Comparison of ENCODE assay signal across 8 cellular contexts in genomic region chr9:4661165-4662095, GRCh38. TPM values are rescaled to one million over a fixed set of nuclear protein-coding genes. Genes with fewer than 3 reads are reported as not detected.
DNase-seq lines count a peak whose midpoint lies in the region; ATAC-seq, FAIRE-seq and TF ChIP-seq lines count a peak whose summit lies in the region.

No MANE protein-coding gene starts in this region.

- peak overlapping the region; percentile 87 for H3K4me3 Mint-ChIP-seq in nephron progenitor cell

- H3K27ac Mint-ChIP-seq in nephron progenitor cell: no peak overlapping the region

- H3K4me1 ChIP-seq in NT2/D1 (ENCODE audit: insufficient read depth, insufficient read length): peaks cover 5% of the 10 kb centered on the region

- intact Hi-C loops in dorsolateral prefrontal cortex (cut with DNase I): loop anchor here (2.0 to 5.0 kb wide), 4 partner anchors 17 to 326 kb away; partner anchors contain the start of genes AK3 (in 2 of the 2), CDC37L1 (in 2 of the 2) and JAK2 (in 1 of the 2)

- no peaks in the 10 kb centered on the region for H3K36me3 ChIP-seq in NT2/D1 (ENCODE audit: insufficient read depth, insufficient read length, low read length)

- no peaks in the 10 kb centered on the region for H3K27me3 ChIP-seq in NT2/D1 (ENCODE audit: insufficient read depth, insufficient read length)
- H3K27me3 ChIP-seq in dorsolateral prefrontal cortex: no peaks in the 10 kb centered on the region

- H3K36me3 Mint-ChIP-seq in nephron progenitor cell (ENCODE audit: low read depth): no peaks in the 10 kb centered on the region

- TF ChIP-seq CTCF in dorsolateral prefrontal cortex (IDR thresholded peaks at IDR 0.05 in 54 of 56, conservative IDR thresholded peaks at IDR 0.05 in 2 of 56; ENCODE audit: low read depth in 1 of 56, partially characterized antibody in 56 of 56): no peak
- TF ChIP-seq CTCF in nephron progenitor cell (IDR thresholded peaks at IDR 0.05): no peak

- no peak for FAIRE-seq in frontal cortex (lab: Jason Lieb, UNC)

- H3K9me3 ChIP-seq in NT2/D1 (ENCODE audit: insufficient read depth, low read length): no peaks in the 10 kb centered on the region

- H3K27ac ChIP-seq in dorsolateral prefrontal cortex: peak overlapping the region in 40 of 59 donors; percentile 30 to 90 (median 80)

- peaks cover 3% of the 10 kb centered on the region for H3K9me3 Mint-ChIP-seq in nephron progenitor cell

- H3K9ac ChIP-seq in NT2/D1 (ENCODE audit: insufficient read length, low read depth): peak overlapping the region; percentile 53

- DNase-seq in NCI-H2171 treated with DMSO at 0.1 percent for 48 hours (lab: John Stamatoyannopoulos, UW) (peak; percentile 13), NCI-H2171 (lab: John Stamatoyannopoulos, UW) (no peak), NT2/D1 (ENCODE audit: low read depth, low spot score) (no peak), dorsolateral prefrontal cortex (no peak), nephron progenitor cell (no peak), frontal cortex (ENCODE audit: low spot score in 2 of 2) (no peak), left lobe of liver (ENCODE audit: low spot score) (no peak), NAMALWA (ENCODE audit: low spot score) (no peak)

- H3K4me3 ChIP-seq in NT2/D1 (ENCODE audit: insufficient read length, low read depth) (peak overlapping the region; percentile 91), dorsolateral prefrontal cortex (peak overlapping the region; percentile 62 to 96 (median 83))

- peaks cover 56% of the 10 kb centered on the region for H3K4me1 Mint-ChIP-seq in nephron progenitor cell

- no peak for ATAC-seq in left lobe of liver

- peaks cover 10% of the 10 kb centered on the region for H3K27me3 Mint-ChIP-seq in nephron progenitor cell (ENCODE audit: low read depth, poor library complexity)

RNA-seq across cellular contexts. Expression of gene PLPP6, which starts 0.7 kb away (rescaled TPM):
- total RNA-seq in dorsolateral prefrontal cortex: 10 to 100 TPM in 7 of 120 experiments, 1 to 10 TPM in 113; 3.1 to 11.2 (median 6.9) TPM
- total RNA-seq in frontal cortex: 16.3 TPM
- 7.0 TPM for total RNA-seq in left lobe of liver

RNA-seq across cellular contexts. Expression of gene SPATA6L, which starts 4.8 kb away (rescaled TPM):
- total RNA-seq in dorsolateral prefrontal cortex (10 to 100 TPM in 112 of 120 experiments, 1 to 10 TPM in 8; 5.7 to 35.5 (median 14.7) TPM), frontal cortex (9.4 TPM), left lobe of liver (3.7 TPM)

RNA-seq across cellular contexts. Expression of gene CDC37L1, which starts 17.9 kb away (rescaled TPM):
- 10 to 100 TPM; 14.4 to 43.2 (median 28.4) TPM for total RNA-seq in dorsolateral prefrontal cortex
- total RNA-seq in frontal cortex: 39.9 TPM
- total RNA-seq in left lobe of liver: 20.6 TPM
